ENCODE assay signal across 26 cellular contexts in the genomic region with DNA sequence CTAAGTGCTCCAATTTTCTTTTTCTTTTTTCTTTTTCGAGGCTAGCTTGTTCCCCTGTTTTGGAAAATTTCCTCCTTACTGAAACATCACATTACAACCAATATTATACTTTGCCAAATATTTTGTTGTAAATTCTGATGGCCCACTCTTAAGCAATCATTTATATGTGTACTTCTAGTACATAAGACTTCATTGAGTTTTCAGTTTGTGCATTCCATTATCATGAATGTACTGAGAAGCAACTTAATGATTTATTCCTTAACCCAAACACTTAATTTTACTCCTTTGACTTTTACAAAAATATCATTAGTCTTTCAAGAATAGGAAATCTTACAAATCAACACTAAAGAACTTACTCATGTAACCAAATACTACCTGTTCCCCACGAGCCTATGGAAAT.
DNase-seq lines count a peak whose midpoint lies in the region; ATAC-seq and TF ChIP-seq lines count a peak whose summit lies in the region.
"Had no signal": no experiment of that assay in that cellular context is flagged by ENCODE, and none has a peak within 500 bp of the region (broad histone marks: within the 10 kb centered on the region; RNA-seq: fewer than 3 reads in every experiment).

No MANE protein-coding gene starts in this region.

- no peak overlapping the region for H3K4me3 Mint-ChIP-seq in H9

- no peak overlapping the region for H2BK15ac ChIP-seq in H9 (ENCODE audit: low read depth, low read length)

- no peak overlapping the region for H3K4ac ChIP-seq in H9 (ENCODE audit: low read depth, low read length)

- H3K9me3 Mint-ChIP-seq in H9: no peaks in the 10 kb centered on the region
- H3K9me3 Mint-ChIP-seq: CD4-positive, alpha-beta memory T cell had no signal

- H3K4me1 ChIP-seq in body of pancreas (no peaks in the 10 kb centered on the region), H9 (ENCODE audit: insufficient read depth, low read length) (no peaks in the 10 kb centered on the region)
- H3K4me1 ChIP-seq: A549 had no signal

- H3K4me1 Mint-ChIP-seq in H9: no peaks in the 10 kb centered on the region

- no peak overlapping the region for H3K4me2 ChIP-seq in H9 (ENCODE audit: insufficient read depth, insufficient read length, low read length)
- H3K4me2 ChIP-seq: A549 had no signal

- DNase-seq in EH (ENCODE audit: low read depth) (peak; percentile 30), NCI-H226 (peak; percentile 10), fibroblast of gingiva (ENCODE audit: low read depth) (peak; percentile 4), iris pigment epithelial cell (ENCODE audit: low read depth) (peak; percentile 8), body of pancreas (no peak), H9 (no peak)
- no peak for DNase-seq in activated CD4-positive, alpha-beta T cell treated with anti-CD3 and anti-CD28 coated beads, Interleukin-2, amount 50 U/mL, for 48 hours
- DNase-seq: AML-193; C1 segment of cervical spinal cord; CD4-positive, alpha-beta memory T cell; DMS 273 treated with DMSO at 0.1 percent for 48 hours; DMS79; Kasumi-1; MV-4-11; NCI-H1105; NCI-H1436 treated with DMSO at 0.1 percent for 48 hours; NCI-H1930; NCI-H2107; NCI-H446; NCI-H524 treated with DMSO at 0.1 percent for 48 hours; NCI-H774; SIG-M5 had no signal

- H4K5ac ChIP-seq in H9 (ENCODE audit: insufficient read length, low read depth, low read length): no peak overlapping the region

- H3K9ac ChIP-seq in H9 (ENCODE audit: extremely low read depth, insufficient read length, low read length): no peak overlapping the region

- H3K9me3 ChIP-seq in body of pancreas (no peaks in the 10 kb centered on the region), H9 (ENCODE audit: control insufficient read depth, low read depth, low read length) (no peaks in the 10 kb centered on the region)
- H3K9me3 ChIP-seq: A549 had no signal

- no peak overlapping the region for H3K18ac ChIP-seq in H9 (ENCODE audit: insufficient read length, low read depth, low read length)

- intact Hi-C loops in body of pancreas (cut with DNase I): no loop called here

- no peaks in the 10 kb centered on the region for H3K36me3 Mint-ChIP-seq in H9 (ENCODE audit: insufficient read depth in 1 of 3, low read depth in 3 of 3)

- no peak overlapping the region for H2AK5ac ChIP-seq in H9 (ENCODE audit: insufficient read length, low read length)

- H3K27me3 Mint-ChIP-seq in H9 (ENCODE audit: low read depth): no peaks in the 10 kb centered on the region
- H3K27me3 Mint-ChIP-seq: CD4-positive, alpha-beta memory T cell had no signal

- no peaks in the 10 kb centered on the region for H3K79me2 ChIP-seq in H9 (ENCODE audit: insufficient read depth, low read length)

- no peak for ATAC-seq in body of pancreas
- ATAC-seq: A549, K562 had no signal

- H2BK5ac ChIP-seq in H9 (ENCODE audit: insufficient read length, low read length): no peak overlapping the region

- H4K20me1 ChIP-seq in H9 (ENCODE audit: control insufficient read depth, insufficient read depth, insufficient read length): no peaks in the 10 kb centered on the region

- H3K23ac ChIP-seq in H9 (ENCODE audit: insufficient read length, low read depth, low read length): no peak overlapping the region

- no peak overlapping the region for H4K91ac ChIP-seq in H9 (ENCODE audit: insufficient read length, low read depth, low read length)

- 43 to 45% methylated on average over 2 of the region's 2 CpGs for WGBS in body of pancreas, 2 donors
- WGBS in H9 (ENCODE audit: extremely low coverage, insufficient read length, low lambda C conversion rate): no CpG with 5 or more reads among the region's 2 CpGs

- no peaks in the 10 kb centered on the region for H3K79me1 ChIP-seq in H9 (ENCODE audit: insufficient read depth, low read depth, low read length, poor library complexity, severe bottlenecking)

- H3K56ac ChIP-seq in H9 (ENCODE audit: insufficient read length, low read depth, low read length): no peak overlapping the region

- no peak overlapping the region for H3K14ac ChIP-seq in H9 (ENCODE audit: insufficient read depth, low read length)

- no peak overlapping the region for H4K8ac ChIP-seq in H9 (replicated peaks; ENCODE audit: insufficient read length, low read depth, low read length)

- no peak overlapping the region for H3K27ac Mint-ChIP-seq in H9

- no peaks in the 10 kb centered on the region for H3K23me2 ChIP-seq in H9 (ENCODE audit: insufficient read length, low read depth, low read length, poor library complexity, severe bottlenecking)

- no peak overlapping the region for H2BK120ac ChIP-seq in H9 (ENCODE audit: low read depth, low read length, poor library complexity, severe bottlenecking)

- H2BK20ac ChIP-seq in H9 (ENCODE audit: low read depth, low read length, poor library complexity, severe bottlenecking): no peak overlapping the region

- H3K4me3 ChIP-seq in body of pancreas: no peak overlapping the region
- H3K4me3 ChIP-seq: A549, K562, SK-N-MC had no signal

- H3K36me3 ChIP-seq in body of pancreas (replicated peaks in 1 of 2; ENCODE audit: insufficient read depth in 1 of 2, low read depth in 2 of 2): no peaks in the 10 kb centered on the region

- H2BK12ac ChIP-seq in H9 (ENCODE audit: insufficient read length, low read depth, low read length): no peak overlapping the region

- no peak for TF ChIP-seq POLR2A in body of pancreas (IDR thresholded peaks at IDR 0.05)

- TF ChIP-seq CTCF in body of pancreas (IDR thresholded peaks at IDR 0.05): no peak
- no peak for TF ChIP-seq CTCF in H9 (conservative IDR thresholded peaks at IDR 0.05)

- no peak overlapping the region for H3T11ph ChIP-seq in H9 (ENCODE audit: low read length)

- H3K27ac ChIP-seq in body of pancreas: no peak overlapping the region
- no peak overlapping the region for H3K27ac ChIP-seq in H9 (ENCODE audit: insufficient read length, low read depth, low read length)
- H3K27ac ChIP-seq: A549, HL-60, SK-N-MC had no signal

- H3K27me3 ChIP-seq in body of pancreas (no peaks in the 10 kb centered on the region), H9 (ENCODE audit: insufficient read depth, low read length) (no peaks in the 10 kb centered on the region)

- no peak overlapping the region for H2AFZ ChIP-seq in H9 (ENCODE audit: low read length)

Comparison
In these comparisons a context has a peak if more than half of its experiments do, and no peak if none do; other contexts are left out.
1. DNase-seq: peak in EH (single experiment), NCI-H226 (single experiment), fibroblast of gingiva (single experiment) and iris pigment epithelial cell (single experiment); none in body of pancreas (0 of 4), H9 (single experiment) and activated CD4-positive, alpha-beta T cell treated with anti-CD3 and anti-CD28 coated beads, Interleukin-2, amount 50 U/mL, for 48 hours (0 of 2).